Comparison of ENCODE assay signal across 11 cellular contexts in the genomic region with DNA sequence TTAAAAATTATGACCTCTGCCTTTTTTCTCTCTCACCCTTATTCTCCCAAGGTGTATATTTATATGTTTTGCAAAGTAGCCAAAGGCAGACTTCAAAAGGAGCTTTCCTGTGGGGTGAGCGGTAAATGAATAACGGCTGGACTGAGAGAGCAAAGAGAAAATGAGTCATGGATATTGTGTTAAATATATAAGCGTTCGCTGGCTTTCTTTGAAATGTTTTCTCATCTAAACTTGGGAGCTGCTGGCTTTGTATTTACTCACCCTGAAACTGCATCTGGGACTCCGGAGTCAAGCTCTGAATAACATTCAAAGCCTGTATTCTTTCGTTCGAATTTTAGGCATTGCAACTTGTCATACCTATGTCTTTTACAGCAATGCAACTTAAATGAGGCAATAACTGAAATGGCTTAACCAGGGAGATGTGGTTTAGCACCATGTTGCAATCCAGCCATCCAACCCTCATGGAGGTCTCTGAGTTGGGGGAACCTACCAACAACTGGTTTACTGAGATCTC. TPM values are rescaled to one million over a fixed set of nuclear protein-coding genes. Genes with fewer than 3 reads are reported as not detected.
A peak's percentile ranks its signal among the peaks of the same experiment; 100 is the strongest.
DNase-seq lines count a peak whose midpoint lies in the region; ATAC-seq lines count a peak whose summit lies in the region.
"Had no signal": no experiment of that assay in that cellular context is flagged by ENCODE, and none has a peak within 500 bp of the region (broad histone marks: within the 10 kb centered on the region; RNA-seq: fewer than 3 reads in every experiment).

No MANE protein-coding gene starts in this region.

- H3K27ac Mint-ChIP-seq in activated CD4-positive, alpha-beta T cell treated with anti-CD3 and anti-CD28 coated beads, Interleukin-2, amount 10 ng/mL, durations not matched to agents 7 days and 5 days: peak overlapping the region; percentile 72
- peak overlapping the region; percentile 35 to 91 for H3K27ac Mint-ChIP-seq in effector memory CD8-positive, alpha-beta T cell

- no peak overlapping the region for H3K4me3 Mint-ChIP-seq in activated CD4-positive, alpha-beta T cell treated with anti-CD3 and anti-CD28 coated beads, Interleukin-2, amount 10 ng/mL, durations not matched to agents 7 days and 5 days
- peak overlapping the region; percentile 41 to 60 for H3K4me3 Mint-ChIP-seq in effector memory CD8-positive, alpha-beta T cell

- peaks cover 40% of the 10 kb centered on the region for H3K36me3 Mint-ChIP-seq in activated CD4-positive, alpha-beta T cell treated with anti-CD3 and anti-CD28 coated beads, Interleukin-2, amount 10 ng/mL, durations not matched to agents 7 days and 5 days (ENCODE audit: low read depth)
- peaks cover 37% of the 10 kb centered on the region for H3K36me3 Mint-ChIP-seq in effector memory CD8-positive, alpha-beta T cell (ENCODE audit: insufficient read depth)

- no peak for DNase-seq in activated CD4-positive, alpha-beta T cell treated with anti-CD3 and anti-CD28 coated beads, Interleukin-2, amount 10 ng/mL, durations not matched to agents 7 days and 5 days
- no peak for DNase-seq in activated CD4-positive, alpha-beta T cell treated with anti-CD3 and anti-CD28 coated beads, Interleukin-2, amount 50 U/mL, for 1 hour
- DNase-seq in SIG-M5 (lab: John Stamatoyannopoulos, UW): peak; percentile 63
- no peak for DNase-seq in effector memory CD8-positive, alpha-beta T cell
- DNase-seq in stimulated activated naive CD8-positive, alpha-beta T cell treated with anti-CD3 and anti-CD28 coated beads, Interleukin-15, Interleukin-2, amounts not matched to agents 100 U/mL and 50 U/mL, for 24 hours: no peak
- no peak for DNase-seq in NCI-H774 (lab: John Stamatoyannopoulos, UW)
- no peak for DNase-seq in RKO (ENCODE audit: low spot score)
- no peak for DNase-seq in GDM1 (lab: John Stamatoyannopoulos, UW)
- DNase-seq: NCI-H187; right cardiac atrium; stimulated activated CD8-positive, alpha-beta memory T cell treated with anti-CD3 and anti-CD28 coated beads, Interleukin-4, amount 100 ng/mL, for 48 hours had no signal

- CTCF ChIA-PET in activated CD4-positive, alpha-beta T cell treated with anti-CD3 and anti-CD28 coated beads, Interleukin-2, amount 10 ng/mL, durations not matched to agents 7 days and 5 days (lab: Charles Lee): interaction anchor here (0.7 to 2.4 kb wide), 3 partner anchors 14 to 39 kb away, joined by 3 to 6 read pairs (median 3); no protein-coding TSS in a partner anchor

- no peak for ATAC-seq in effector memory CD8-positive, alpha-beta T cell (replicated peaks)
- peak; percentile 31 for ATAC-seq in stimulated activated naive CD8-positive, alpha-beta T cell treated with anti-CD3 and anti-CD28 coated beads, Interleukin-15, Interleukin-2, amounts not matched to agents 100 U/mL and 50 U/mL, for 24 hours
- ATAC-seq: right cardiac atrium had no signal

- no peaks in the 10 kb centered on the region for H3K9me3 Mint-ChIP-seq in activated CD4-positive, alpha-beta T cell treated with anti-CD3 and anti-CD28 coated beads, Interleukin-2, amount 10 ng/mL, durations not matched to agents 7 days and 5 days
- no peaks in the 10 kb centered on the region for H3K9me3 Mint-ChIP-seq in effector memory CD8-positive, alpha-beta T cell

- POLR2A ChIA-PET in activated CD4-positive, alpha-beta T cell treated with anti-CD3 and anti-CD28 coated beads, Interleukin-2, amount 10 ng/mL, durations not matched to agents 7 days and 5 days (lab: Charles Lee): no interaction called here

- peaks cover 67% of the 10 kb centered on the region for H3K4me1 Mint-ChIP-seq in activated CD4-positive, alpha-beta T cell treated with anti-CD3 and anti-CD28 coated beads, Interleukin-2, amount 10 ng/mL, durations not matched to agents 7 days and 5 days
- H3K4me1 Mint-ChIP-seq in effector memory CD8-positive, alpha-beta T cell (ENCODE audit: low read depth in 2 of 2): peaks cover 38 to 79% of the 10 kb centered on the region in 2 donors

- H3K27me3 Mint-ChIP-seq in activated CD4-positive, alpha-beta T cell treated with anti-CD3 and anti-CD28 coated beads, Interleukin-2, amount 10 ng/mL, durations not matched to agents 7 days and 5 days: no peaks in the 10 kb centered on the region
- no peaks in the 10 kb centered on the region for H3K27me3 Mint-ChIP-seq in effector memory CD8-positive, alpha-beta T cell

RNA-seq across cellular contexts. Expression of gene ATXN1, which starts 32.0 kb away (rescaled TPM):
- total RNA-seq in activated CD4-positive, alpha-beta T cell treated with anti-CD3 and anti-CD28 coated beads, Interleukin-2, amount 10 ng/mL, durations not matched to agents 7 days and 5 days: 10 to 100 TPM; 36.0 to 40.4 TPM
